Comparison of ENCODE assay signal across 11 cellular contexts in genomic region chr3:75658411-75659107, GRCh38. TPM values are rescaled to one million over a fixed set of nuclear protein-coding genes. Genes with fewer than 3 reads are reported as not detected.
DNase-seq lines count a peak whose midpoint lies in the region; ATAC-seq, FAIRE-seq and TF ChIP-seq lines count a peak whose summit lies in the region.
"Not testable (repeated sequence)": the region's sequence is repeated elsewhere in the genome, so short reads cannot be mapped to it uniquely, and the experiment has no call there.
"Had no signal": no experiment of that assay in that cellular context is flagged by ENCODE, and none has a peak within 500 bp of the region (broad histone marks: within the 10 kb centered on the region; RNA-seq: fewer than 3 reads in every experiment).

No MANE protein-coding gene starts in this region.

- not testable (repeated sequence) for H4K20me1 ChIP-seq in neural cell (ENCODE audit: insufficient read depth)

- H3K9me2 ChIP-seq in neural cell (ENCODE audit: insufficient read depth, low read length) = not testable (repeated sequence)

- not testable (repeated sequence) for H3K9me3 Mint-ChIP-seq in activated naive CD8-positive, alpha-beta T cell treated with anti-CD3 and anti-CD28 coated beads, Interleukin-2, amount 50 U/mL, for 24 hours; stimulated activated naive B cell treated with anti-CD40 and anti-IgM and Interleukin-4, amounts not matched to agents 10 μg/mL and 1 μg/mL and 100 μg/mL, for 72 hours
- H3K9me3 Mint-ChIP-seq in immature natural killer cell = peaks cover 0 to 16% (median 5%) of the 10 kb centered on the region in 6 donors

- POLR2A ChIA-PET in AG04449 (lab: Yijun Ruan, JAX); HEK293 (lab: Yijun Ruan, JAX): not testable (repeated sequence)

- CTCF ChIA-PET in AG04449 (lab: Yijun Ruan, JAX); HEK293 (lab: Yijun Ruan, JAX): not testable (repeated sequence)

- not testable (repeated sequence) for H3K27ac Mint-ChIP-seq in activated naive CD8-positive, alpha-beta T cell treated with anti-CD3 and anti-CD28 coated beads, Interleukin-2, amount 50 U/mL, for 24 hours; immature natural killer cell; stimulated activated naive B cell treated with anti-CD40 and anti-IgM and Interleukin-4, amounts not matched to agents 10 μg/mL and 1 μg/mL and 100 μg/mL, for 72 hours

- not testable (repeated sequence) for TF ChIP-seq EP300 in neural cell (conservative IDR thresholded peaks at IDR 0.05; ENCODE audit: poor library complexity, severe bottlenecking)

- not testable (repeated sequence) for H3K36me3 Mint-ChIP-seq in activated naive CD8-positive, alpha-beta T cell treated with anti-CD3 and anti-CD28 coated beads, Interleukin-2, amount 50 U/mL, for 24 hours (ENCODE audit: low read depth); immature natural killer cell; stimulated activated naive B cell treated with anti-CD40 and anti-IgM and Interleukin-4, amounts not matched to agents 10 μg/mL and 1 μg/mL and 100 μg/mL, for 72 hours

- not testable (repeated sequence) for H3K4me1 Mint-ChIP-seq in activated naive CD8-positive, alpha-beta T cell treated with anti-CD3 and anti-CD28 coated beads, Interleukin-2, amount 50 U/mL, for 24 hours; immature natural killer cell; stimulated activated naive B cell treated with anti-CD40 and anti-IgM and Interleukin-4, amounts not matched to agents 10 μg/mL and 1 μg/mL and 100 μg/mL, for 72 hours

- H3K4me3 ChIP-seq in AG04449 (ENCODE audit: low read depth, low read length) = peak overlapping the region; percentile 50
- H3K4me3 ChIP-seq in HEK293 (ENCODE audit: low read depth, low read length) = peak overlapping the region; percentile 61
- peak overlapping the region; percentile 63 for H3K4me3 ChIP-seq in epithelial cell of proximal tubule (ENCODE audit: low read depth, low read length)
- peak overlapping the region; percentile 57 for H3K4me3 ChIP-seq in neural cell (ENCODE audit: low read length)

- H3K4me1 ChIP-seq in HEK293 (ENCODE audit: control insufficient read depth, insufficient read depth, low read length) = not testable (repeated sequence)

- not testable (repeated sequence) for ATAC-seq in activated naive CD8-positive, alpha-beta T cell treated with anti-CD3 and anti-CD28 coated beads, Interleukin-2, amount 50 U/mL, for 24 hours; stimulated activated naive B cell treated with anti-CD40 and anti-IgM and Interleukin-4, amounts not matched to agents 10 μg/mL and 1 μg/mL and 100 μg/mL, for 72 hours (replicated peaks)

- TF ChIP-seq CTCF in AG04449 (IDR thresholded peaks at IDR 0.05; ENCODE audit: insufficient read depth, low read length, missing control alignments) (peak; percentile 12), epithelial cell of proximal tubule (conservative IDR thresholded peaks at IDR 0.05; ENCODE audit: low read depth, low read length) (peak; percentile 47), neural cell (IDR thresholded peaks at IDR 0.05; ENCODE audit: poor library complexity, severe bottlenecking) (peak; percentile 30)
- not testable (repeated sequence) for TF ChIP-seq CTCF in HEK293 (tag by site-specific recombination; IDR thresholded peaks at IDR 0.05)

- not testable (repeated sequence) for H3K36me3 ChIP-seq in HEK293 (ENCODE audit: control insufficient read depth in 2 of 2, insufficient read depth in 1 of 2, low read length in 2 of 2); neural cell (ENCODE audit: insufficient read depth, low read length)

- H3K9me3 ChIP-seq in HEK293 (ENCODE audit: control insufficient read depth, insufficient read depth, low read depth, low read length); neural cell (ENCODE audit: low read length): not testable (repeated sequence)

- not testable (repeated sequence) for H2AFZ ChIP-seq in neural cell (ENCODE audit: low read depth, low read length)

- H3K4me2 ChIP-seq in neural cell (ENCODE audit: low read length) = not testable (repeated sequence)

- not testable (repeated sequence) for FAIRE-seq in RCC 7860 (lab: Jason Lieb, UNC)

- not testable (repeated sequence) for H3F3A ChIP-seq in neural cell (ENCODE audit: insufficient read depth, low read length, poor library complexity, severe bottlenecking)

- H3K27ac ChIP-seq in HEK293 (ENCODE audit: extremely low read depth, low read depth, low read length); neural cell (ENCODE audit: low read length): not testable (repeated sequence)

- TF ChIP-seq RAD21 in neural cell (conservative IDR thresholded peaks at IDR 0.05) = not testable (repeated sequence)

- H3K27me3 ChIP-seq in neural cell (ENCODE audit: insufficient read depth, low read depth, low read length) = peaks cover 62% of the 10 kb centered on the region

- peaks cover 29% of the 10 kb centered on the region for H3K27me3 Mint-ChIP-seq in activated naive CD8-positive, alpha-beta T cell treated with anti-CD3 and anti-CD28 coated beads, Interleukin-2, amount 50 U/mL, for 24 hours
- H3K27me3 Mint-ChIP-seq in immature natural killer cell (ENCODE audit: low read depth in 3 of 3) = not testable (repeated sequence)
- H3K27me3 Mint-ChIP-seq in stimulated activated naive B cell treated with anti-CD40 and anti-IgM and Interleukin-4, amounts not matched to agents 10 μg/mL and 1 μg/mL and 100 μg/mL, for 72 hours = peaks cover 18 to 40% of the 10 kb centered on the region in 2 donors

- not testable (repeated sequence) for H3K9ac ChIP-seq in neural cell (ENCODE audit: low read length)

- peak overlapping the region; percentile 55 for H3K4me3 Mint-ChIP-seq in activated naive CD8-positive, alpha-beta T cell treated with anti-CD3 and anti-CD28 coated beads, Interleukin-2, amount 50 U/mL, for 24 hours
- peak overlapping the region in 4 of 5 donors; percentile 4 to 56 (median 36) for H3K4me3 Mint-ChIP-seq in immature natural killer cell
- H3K4me3 Mint-ChIP-seq in stimulated activated naive B cell treated with anti-CD40 and anti-IgM and Interleukin-4, amounts not matched to agents 10 μg/mL and 1 μg/mL and 100 μg/mL, for 72 hours = peak overlapping the region; percentile 70 to 78

- not testable (repeated sequence) for DNase-seq in AG04449 (ENCODE audit: low read depth, low spot score); activated naive CD8-positive, alpha-beta T cell treated with anti-CD3 and anti-CD28 coated beads, Interleukin-2, amount 50 U/mL, for 24 hours; epithelial cell of proximal tubule (ENCODE audit: low read depth); immature natural killer cell; stimulated activated naive B cell treated with anti-CD40 and anti-IgM and Interleukin-4, amounts not matched to agents 10 μg/mL and 1 μg/mL and 100 μg/mL, for 72 hours
- peak; percentile 22 for DNase-seq in RCC 7860 (ENCODE audit: low spot score)

- not testable (repeated sequence) for H3K79me2 ChIP-seq in neural cell (replicated peaks; ENCODE audit: insufficient read depth, low read length)

TF ChIP-seq in HEK293, 187 proteins besides CTCF, POLR2A, EP300 and RAD21 (continues in another document):
- 0 out of 2 replicates have a peak, but pooled peaks have one; percentile 46 for TF ChIP-seq ZNF202 (tag by site-specific recombination; IDR thresholded peaks at IDR 0.05; ENCODE audit: borderline replicate concordance)
- TF ChIP-seq SP2 (tag by site-specific recombination; IDR thresholded peaks at IDR 0.05) = 0 out of 2 replicates have a peak, but pooled peaks have one; percentile 28
- TF ChIP-seq ZBTB8A (tag by site-specific recombination; IDR thresholded peaks at IDR 0.05) = peak; percentile 44; the same call in 1 of the 2 replicates
- peak; percentile 43 for TF ChIP-seq ZIC2 (tag by site-specific recombination; IDR thresholded peaks at IDR 0.05)
- TF ChIP-seq ZNF335 (tag by site-specific recombination; conservative IDR thresholded peaks at IDR 0.05) = peak; percentile 84
- TF ChIP-seq ZNF394 (tag by site-specific recombination; IDR thresholded peaks at IDR 0.05; ENCODE audit: borderline replicate concordance) = peak; percentile 24; the same call in 1 of the 2 replicates

RNA-seq across cellular contexts. Expression of gene FRG2C, which starts 5.6 kb away (rescaled TPM):
- total RNA-seq in epithelial cell of proximal tubule = not detected in 2 replicates
- polyA plus RNA-seq in immature natural killer cell (not detected), neural cell (not detected in 2 replicates)
- polyA minus RNA-seq in neural cell = not detected in 2 replicates
- total RNA-seq: activated CD4-positive, alpha-beta memory T cell treated with anti-CD3 and anti-CD28 coated beads, Interleukin-2, amount 10 ng/mL, durations not matched to agents 7 days and 5 days; occipital lobe; subcutaneous adipose tissue had no signal
